ENCODE assay signal across 15 cellular contexts in genomic region chr17:82090549-82091263, GRCh38. TPM values are rescaled to one million over a fixed set of nuclear protein-coding genes. Genes with fewer than 3 reads are reported as not detected.
DNase-seq lines count a peak whose midpoint lies in the region; FAIRE-seq and TF ChIP-seq lines count a peak whose summit lies in the region.
"Had no signal": no experiment of that assay in that cellular context is flagged by ENCODE, and none has a peak within 500 bp of the region (broad histone marks: within the 10 kb centered on the region; RNA-seq: fewer than 3 reads in every experiment).

No MANE protein-coding gene starts in this region.

- H3K4me1 Mint-ChIP-seq in mesothelial cell of epicardium: peaks cover 4% of the 10 kb centered on the region
- H3K4me1 Mint-ChIP-seq: B cell, IgD-negative memory B cell had no signal

- no peak for TF ChIP-seq POLR2A in endothelial cell of umbilical vein (IDR thresholded peaks at IDR 0.05; ENCODE audit: low read depth, low read length)

- H3K4me3 Mint-ChIP-seq in mesothelial cell of epicardium: no peak overlapping the region
- H3K4me3 Mint-ChIP-seq: B cell; CD4-positive, alpha-beta T cell; IgD-negative memory B cell had no signal

- H3K9me1 ChIP-seq in endothelial cell of umbilical vein (replicated peaks; ENCODE audit: control insufficient read depth, extremely low read depth, insufficient read depth, low read length): no peaks in the 10 kb centered on the region

- POLR2A ChIA-PET in OCI-LY7 (lab: Charles Lee) (no interaction called here), endothelial cell of umbilical vein (lab: Charles Lee) (no interaction called here)

- dilution Hi-C loops in endothelial cell of umbilical vein (cut with MboI; ENCODE audit: extremely low pct_ligation_motif_present, low sequenced_read_pairs): no loop called here

- H3K27me3 ChIP-seq in endothelial cell of umbilical vein (ENCODE audit: control insufficient read depth in 2 of 2, insufficient read depth in 2 of 2, low read length in 2 of 2): no peaks in the 10 kb centered on the region
- H3K27me3 ChIP-seq in ascending aorta: no peaks in the 10 kb centered on the region

- H2AFZ ChIP-seq in OCI-LY7 (ENCODE audit: low read length): no peak overlapping the region
- no peak overlapping the region for H2AFZ ChIP-seq in endothelial cell of umbilical vein (ENCODE audit: low read depth, low read length)

- H3K27ac ChIP-seq in OCI-LY7 (ENCODE audit: low read depth, low read length, poor library complexity, severe bottlenecking): no peak overlapping the region
- H3K27ac ChIP-seq in endothelial cell of umbilical vein (ENCODE audit: insufficient read depth, low read depth, low read length): no peak overlapping the region
- no peak overlapping the region for H3K27ac ChIP-seq in ascending aorta

- no peak overlapping the region for H3K4me3 ChIP-seq in OCI-LY7 (ENCODE audit: low read depth, low read length, poor library complexity, severe bottlenecking)
- H3K4me3 ChIP-seq in endothelial cell of umbilical vein (replicated peaks in 1 of 3; ENCODE audit: insufficient read depth in 1 of 3, low read depth in 1 of 3, low read length in 3 of 3): no peak overlapping the region
- H3K4me3 ChIP-seq in ascending aorta: no peak overlapping the region

- no peak overlapping the region for H3K27ac Mint-ChIP-seq in mesothelial cell of epicardium
- H3K27ac Mint-ChIP-seq: B cell, IgD-negative memory B cell had no signal

- intact Hi-C loops in OCI-LY7 (cut with micrococcal nuclease; ENCODE audit: unreplicated experiment) (no loop called here), endothelial cell of umbilical vein (cut with micrococcal nuclease) (no loop called here), ascending aorta (cut with DNase I) (no loop called here)

- peaks cover 7% of the 10 kb centered on the region; the same call in 1 of the 2 replicates for H4K20me1 ChIP-seq in OCI-LY7 (ENCODE audit: insufficient read depth, low read length)
- no peaks in the 10 kb centered on the region for H4K20me1 ChIP-seq in endothelial cell of umbilical vein (replicated peaks; ENCODE audit: control insufficient read depth, extremely low read depth, insufficient read depth, low read length)

- H3K4me2 ChIP-seq in OCI-LY7 (ENCODE audit: low read length) (no peak overlapping the region), endothelial cell of umbilical vein (ENCODE audit: insufficient read depth, low read length) (no peak overlapping the region)

- H3K9me3 Mint-ChIP-seq in mesothelial cell of epicardium: no peaks in the 10 kb centered on the region
- H3K9me3 Mint-ChIP-seq: CD4-positive, alpha-beta T cell; IgD-negative memory B cell had no signal

- no peak for FAIRE-seq in endothelial cell of umbilical vein (lab: Jason Lieb, UNC)
- FAIRE-seq: H54 had no signal

- DNase-seq in stimulated activated CD4-positive, alpha-beta T cell treated with anti-CD3 and anti-CD28 coated beads, Interleukin-4, amount 100 ng/mL, for 1 hour: peak; percentile 1
- DNase-seq in stimulated activated CD4-positive, alpha-beta T cell treated with anti-CD3 and anti-CD28 coated beads, Interleukin-2, amount 100 ng/mL, for 24 hours: no peak
- DNase-seq in OCI-LY7 (ENCODE audit: low spot score): no peak
- no peak for DNase-seq in endothelial cell of umbilical vein (ENCODE audit: low read depth, low spot score)
- DNase-seq in NCI-H748 (lab: John Stamatoyannopoulos, UW; ENCODE audit: unreplicated experiment): no peak
- DNase-seq in mesothelial cell of epicardium (ENCODE audit: low spot score in 2 of 2, unreplicated experiment in 2 of 2): no peak
- DNase-seq in ascending aorta (ENCODE audit: low spot score in 2 of 2): no peak
- DNase-seq: DMS79, NCI-H187, NCI-H226, NCI-H526 had no signal

- peaks cover 6% of the 10 kb centered on the region for H3K36me3 Mint-ChIP-seq in mesothelial cell of epicardium
- H3K36me3 Mint-ChIP-seq: IgD-negative memory B cell had no signal

- H3K4me1 ChIP-seq in OCI-LY7 (ENCODE audit: insufficient read depth, low read length, poor library complexity, severe bottlenecking): peaks cover 1% of the 10 kb centered on the region
- H3K4me1 ChIP-seq in endothelial cell of umbilical vein (ENCODE audit: control insufficient read depth, extremely low read depth, insufficient read depth, low read length): peaks cover under 1% of the 10 kb centered on the region
- H3K4me1 ChIP-seq in ascending aorta: no peaks in the 10 kb centered on the region

- H3K79me2 ChIP-seq in OCI-LY7 (ENCODE audit: insufficient read depth, low read depth, low read length): peaks cover 5% of the 10 kb centered on the region; the same call in 1 of the 2 replicates
- H3K79me2 ChIP-seq in endothelial cell of umbilical vein (ENCODE audit: control insufficient read depth, insufficient read depth, low read length): peaks cover 36% of the 10 kb centered on the region

- H3K36me3 ChIP-seq in OCI-LY7 (ENCODE audit: insufficient read depth, low read length) (peaks cover 96% of the 10 kb centered on the region), endothelial cell of umbilical vein (ENCODE audit: control insufficient read depth in 2 of 2, extremely low read depth in 1 of 2, insufficient read depth in 2 of 2, low read length in 2 of 2) (peaks cover 41 to 79% of the 10 kb centered on the region in 2 experiments), ascending aorta (peaks cover 89 to 97% of the 10 kb centered on the region in 2 donors)

- TSS peak; percentile 41 for BruUV-seq in OCI-LY7 (replicated peaks; lab: Mats Ljungman, UMichigan)
- TSS peak; percentile 5 for BruUV-seq in endothelial cell of umbilical vein (replicated peaks; lab: Mats Ljungman, UMichigan)

- no peaks in the 10 kb centered on the region for H3K27me3 Mint-ChIP-seq in mesothelial cell of epicardium (ENCODE audit: low read depth)
- H3K27me3 Mint-ChIP-seq: B cell; CD4-positive, alpha-beta T cell; IgD-negative memory B cell had no signal

- H3K9me3 ChIP-seq in OCI-LY7 (ENCODE audit: low read length): no peaks in the 10 kb centered on the region
- no peaks in the 10 kb centered on the region for H3K9me3 ChIP-seq in endothelial cell of umbilical vein (replicated peaks; ENCODE audit: control insufficient read depth, insufficient read depth, low read length)
- no peaks in the 10 kb centered on the region for H3K9me3 ChIP-seq in ascending aorta

- no peak overlapping the region for H3K9ac ChIP-seq in endothelial cell of umbilical vein (replicated peaks; ENCODE audit: extremely low read depth, insufficient read depth, low read length)

- no peak for TF ChIP-seq CTCF in OCI-LY7 (conservative IDR thresholded peaks at IDR 0.05; ENCODE audit: low read length)
- TF ChIP-seq CTCF in endothelial cell of umbilical vein (IDR thresholded peaks at IDR 0.05; ENCODE audit: extremely low read depth in 1 of 2, insufficient read depth in 1 of 2, low read depth in 1 of 2, low read length in 2 of 2): no peak
- no peak for TF ChIP-seq CTCF in mesothelial cell of epicardium (IDR thresholded peaks at IDR 0.05; ENCODE audit: unreplicated experiment)
- no peak for TF ChIP-seq CTCF in ascending aorta (IDR thresholded peaks at IDR 0.05)

- CTCF ChIA-PET in OCI-LY7 (lab: Charles Lee; ENCODE audit: unreplicated experiment) (no interaction called here), endothelial cell of umbilical vein (lab: Charles Lee) (interaction anchor here (0.5 to 4.4 kb wide), 2 partner anchors 60 to 183 kb away, joined by 4 to 13 read pairs; partner anchors contain the start of genes CSNK1D and RAC3)

- H3K9me2 ChIP-seq in OCI-LY7 (ENCODE audit: insufficient read depth, low read length): no peaks in the 10 kb centered on the region

RNA-seq across cellular contexts. Expression of gene FASN, which starts 7.3 kb away (rescaled TPM):
- total RNA-seq in OCI-LY7 (2014; rRNA removed; shearing (Covaris generic)): 94.4 and 111 TPM in 2 replicates
- total RNA-seq in OCI-LY7 (2022) (299 and 364 TPM in 2 replicates), endothelial cell of umbilical vein (351 and 360 TPM in 2 replicates), mesothelial cell of epicardium (227 to 230 TPM (median 229 TPM) in 3 replicates), ascending aorta (90.9 TPM)
- polyA plus RNA-seq in endothelial cell of umbilical vein: 101 and 130 TPM in 2 replicates
- 65.4 and 99.2 TPM in 2 replicates for polyA plus RNA-seq in endothelial cell of umbilical vein (2011; cell fraction: cytosol; rRNA removed)
- 138 and 140 TPM in 2 replicates for polyA plus RNA-seq in endothelial cell of umbilical vein (2011; cell fraction: nucleus; rRNA removed)
- 87.0 and 96.4 TPM in 2 replicates for polyA plus RNA-seq in endothelial cell of umbilical vein (2012)
- 113 and 145 TPM in 2 replicates for polyA minus RNA-seq in endothelial cell of umbilical vein
- 182 TPM for polyA minus RNA-seq in endothelial cell of umbilical vein (2011; cell fraction: cytosol; rRNA and poly(A)+ RNA removed)
- polyA minus RNA-seq in endothelial cell of umbilical vein (2011; cell fraction: nucleus; rRNA and poly(A)+ RNA removed): 61.0 and 111 TPM in 2 replicates

RNA-seq across cellular contexts. Expression of gene DUS1L, which starts 25.1 kb away (rescaled TPM):
- total RNA-seq in OCI-LY7 (2014; rRNA removed; shearing (Covaris generic)): 374 and 388 TPM in 2 replicates
- total RNA-seq in OCI-LY7 (2022) (300 and 320 TPM in 2 replicates), endothelial cell of umbilical vein (90.3 and 92.9 TPM in 2 replicates), mesothelial cell of epicardium (87.3 to 94.9 TPM (median 87.9 TPM) in 3 replicates), ascending aorta (111 TPM)
- polyA plus RNA-seq in endothelial cell of umbilical vein: 60.1 and 63.1 TPM in 2 replicates
- 77.7 and 80.7 TPM in 2 replicates for polyA plus RNA-seq in endothelial cell of umbilical vein (2011; cell fraction: cytosol; rRNA removed)
- 360 and 376 TPM in 2 replicates for polyA plus RNA-seq in endothelial cell of umbilical vein (2011; cell fraction: nucleus; rRNA removed)
- 70.4 and 74.8 TPM in 2 replicates for polyA plus RNA-seq in endothelial cell of umbilical vein (2012)
- 18.5 and 25.1 TPM in 2 replicates for polyA minus RNA-seq in endothelial cell of umbilical vein
- polyA minus RNA-seq in endothelial cell of umbilical vein (2011; cell fraction: cytosol; rRNA and poly(A)+ RNA removed): 51.7 TPM
- 43.2 and 55.0 TPM in 2 replicates for polyA minus RNA-seq in endothelial cell of umbilical vein (2011; cell fraction: nucleus; rRNA and poly(A)+ RNA removed)

RNA-seq across cellular contexts. Expression of gene GPS1, which starts 39.0 kb away (rescaled TPM):
- total RNA-seq in OCI-LY7 (2014; rRNA removed; shearing (Covaris generic)): 137 and 169 TPM in 2 replicates
- 123 and 133 TPM in 2 replicates for total RNA-seq in OCI-LY7 (2022)
- 96.6 and 116 TPM in 2 replicates for total RNA-seq in endothelial cell of umbilical vein
- 178 and 235 TPM in 2 replicates for polyA plus RNA-seq in endothelial cell of umbilical vein
- 114 and 120 TPM in 2 replicates for polyA plus RNA-seq in endothelial cell of umbilical vein (2011; cell fraction: cytosol; rRNA removed)
- polyA plus RNA-seq in endothelial cell of umbilical vein (2011; cell fraction: nucleus; rRNA removed): 219 and 242 TPM in 2 replicates
- 102 and 112 TPM in 2 replicates for polyA plus RNA-seq in endothelial cell of umbilical vein (2012)
- polyA minus RNA-seq in endothelial cell of umbilical vein: 81.1 and 97.3 TPM in 2 replicates
- polyA minus RNA-seq in endothelial cell of umbilical vein (2011; cell fraction: cytosol; rRNA and poly(A)+ RNA removed): 94.1 TPM
- polyA minus RNA-seq in endothelial cell of umbilical vein (2011; cell fraction: nucleus; rRNA and poly(A)+ RNA removed): 35.2 and 44.9 TPM in 2 replicates
- 104 to 113 TPM (median 105 TPM) in 3 replicates for total RNA-seq in mesothelial cell of epicardium
- 42.1 TPM for total RNA-seq in ascending aorta

RNA-seq across cellular contexts. Expression of gene RFNG, which starts 39.1 kb away (rescaled TPM):
- total RNA-seq in OCI-LY7 (2014; rRNA removed; shearing (Covaris generic)): 50.5 and 59.4 TPM in 2 replicates
- total RNA-seq in OCI-LY7 (2022): 41.3 and 47.3 TPM in 2 replicates
- total RNA-seq in endothelial cell of umbilical vein: 33.7 and 36.9 TPM in 2 replicates
- polyA plus RNA-seq in endothelial cell of umbilical vein: 40.0 and 59.2 TPM in 2 replicates
- polyA plus RNA-seq in endothelial cell of umbilical vein (2011; cell fraction: cytosol; rRNA removed): 14.3 and 27.7 TPM in 2 replicates
- 122 and 156 TPM in 2 replicates for polyA plus RNA-seq in endothelial cell of umbilical vein (2011; cell fraction: nucleus; rRNA removed)
- 22.3 and 37.7 TPM in 2 replicates for polyA plus RNA-seq in endothelial cell of umbilical vein (2012)
- 13.8 and 16.9 TPM in 2 replicates for polyA minus RNA-seq in endothelial cell of umbilical vein
- 8.5 TPM for polyA minus RNA-seq in endothelial cell of umbilical vein (2011; cell fraction: cytosol; rRNA and poly(A)+ RNA removed)
- 14.9 and 33.9 TPM in 2 replicates for polyA minus RNA-seq in endothelial cell of umbilical vein (2011; cell fraction: nucleus; rRNA and poly(A)+ RNA removed)
- 53.8 to 57.3 TPM (median 55.6 TPM) in 3 replicates for total RNA-seq in mesothelial cell of epicardium
- 73.7 TPM for total RNA-seq in ascending aorta

RNA-seq across cellular contexts. Expression of gene DCXR, which starts 53.2 kb away (rescaled TPM):
- 138 and 147 TPM in 2 replicates for total RNA-seq in OCI-LY7 (2014; rRNA removed; shearing (Covaris generic))
- 132 and 138 TPM in 2 replicates for total RNA-seq in OCI-LY7 (2022)
- total RNA-seq in endothelial cell of umbilical vein: 75.2 and 93.0 TPM in 2 replicates
- 178 and 241 TPM in 2 replicates for polyA plus RNA-seq in endothelial cell of umbilical vein
- 153 and 181 TPM in 2 replicates for polyA plus RNA-seq in endothelial cell of umbilical vein (2011; cell fraction: cytosol; rRNA removed)
- 150 and 164 TPM in 2 replicates for polyA plus RNA-seq in endothelial cell of umbilical vein (2011; cell fraction: nucleus; rRNA removed)
- polyA plus RNA-seq in endothelial cell of umbilical vein (2012): 106 and 108 TPM in 2 replicates
- polyA minus RNA-seq in endothelial cell of umbilical vein: 41.9 and 53.2 TPM in 2 replicates
- polyA minus RNA-seq in endothelial cell of umbilical vein (2011; cell fraction: cytosol; rRNA and poly(A)+ RNA removed): 39.0 TPM
- polyA minus RNA-seq in endothelial cell of umbilical vein (2011; cell fraction: nucleus; rRNA and poly(A)+ RNA removed): 8.4 and 18.0 TPM in 2 replicates
- total RNA-seq in mesothelial cell of epicardium: 73.5 to 80.2 TPM (median 77.6 TPM) in 3 replicates
- 160 TPM for total RNA-seq in ascending aorta
